Comparison of ENCODE assay signal across 8 cellular contexts in the genomic region with DNA sequence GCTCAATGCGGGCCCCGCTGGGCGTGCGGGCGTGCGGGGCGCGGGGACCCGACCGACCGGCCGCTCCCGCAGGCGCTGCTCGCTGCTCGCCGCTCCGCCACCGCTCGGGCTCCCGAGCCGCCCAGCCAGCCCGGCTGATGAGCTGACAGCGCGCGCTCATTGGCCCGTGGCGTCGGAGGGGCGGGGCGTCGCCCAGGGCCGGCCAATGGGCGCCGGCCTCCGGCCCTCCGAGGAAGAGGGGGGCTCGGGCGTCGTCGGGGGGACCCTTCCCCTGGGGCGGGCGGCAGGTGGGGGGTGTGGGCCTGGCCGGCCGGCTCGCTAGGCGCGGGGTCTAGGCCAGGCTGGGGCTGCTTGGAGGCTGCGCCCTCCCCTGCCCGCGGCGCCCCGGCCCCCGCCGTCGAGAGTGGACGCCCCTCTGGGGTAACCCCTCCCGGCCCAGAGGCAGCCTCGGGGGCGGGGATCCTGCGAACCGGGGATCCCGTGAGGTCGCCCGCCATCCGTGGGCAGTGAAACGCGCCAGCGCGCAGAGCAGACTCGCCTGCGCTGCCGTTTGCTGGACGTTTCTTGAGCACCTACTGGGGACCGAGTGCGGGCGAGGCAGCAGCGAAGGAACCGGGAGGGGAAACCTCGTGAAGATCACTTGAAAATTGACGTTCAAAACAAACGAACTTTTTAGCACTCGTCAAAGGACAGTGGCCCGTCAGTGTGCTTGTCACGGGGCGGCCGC. TPM values are rescaled to one million over a fixed set of nuclear protein-coding genes. Genes with fewer than 3 reads are reported as not detected.
DNase-seq lines count a peak whose midpoint lies in the region; ATAC-seq and TF ChIP-seq lines count a peak whose summit lies in the region.
"Had no signal": no experiment of that assay in that cellular context is flagged by ENCODE, and none has a peak within 500 bp of the region (broad histone marks: within the 10 kb centered on the region; RNA-seq: fewer than 3 reads in every experiment).

A gene (minus strand): TSS at position 111 of the 727 bp plus-strand sequence. CDS start 111 bp downstream, outside the sequence.

- H4K20me1 ChIP-seq in H9 (ENCODE audit: control insufficient read depth, insufficient read depth, insufficient read length), result peaks cover 3% of the 10 kb centered on the region

- no peak within 1 kb of the TSS for H3K56ac ChIP-seq in H9 (ENCODE audit: insufficient read length, low read depth, low read length)

- no peaks in the 10 kb centered on the region for H3K79me2 ChIP-seq in H9 (ENCODE audit: insufficient read depth, low read length)

- peaks cover 2 to 4% of the 10 kb centered on the region in 2 experiments; a peak in 3 of 5 replicates for H3K9me3 Mint-ChIP-seq in H9

- no peak within 1 kb of the TSS for H3K23ac ChIP-seq in H9 (ENCODE audit: insufficient read length, low read depth, low read length)

- H3K79me1 ChIP-seq in H9 (ENCODE audit: insufficient read depth, low read depth, low read length, poor library complexity, severe bottlenecking), result no peaks in the 10 kb centered on the region

- H4K5ac ChIP-seq in H9 (ENCODE audit: insufficient read length, low read depth, low read length), result no peak within 1 kb of the TSS

- H2AFZ ChIP-seq in H9 (ENCODE audit: low read length), result no peak within 1 kb of the TSS

- intact Hi-C loops in left cardiac atrium (cut with DNase I), result no loop called here
- intact Hi-C loops in sigmoid colon (cut with DNase I), result no loop called here

- H2BK5ac ChIP-seq in H9 (ENCODE audit: insufficient read length, low read length), result no peak within 1 kb of the TSS

- H2BK12ac ChIP-seq in H9 (ENCODE audit: insufficient read length, low read depth, low read length), result no peak within 1 kb of the TSS

- DNase-seq in H9, result peak; percentile 84
- peak; percentile 57 for DNase-seq in NOMO-1 treated with DMSO at 0.1 percent for 48 hours (lab: John Stamatoyannopoulos, UW; ENCODE audit: unreplicated experiment)
- DNase-seq in activated gamma-delta T cell (lab: John Stamatoyannopoulos, UW), result peak; percentile 23
- peak; percentile 58 for DNase-seq in left cardiac atrium
- DNase-seq in sigmoid colon, result no peak
- DNase-seq in NCI-H2107 (lab: John Stamatoyannopoulos, UW), result no peak

- no CpG with 5 or more reads among the region's 87 CpGs for WGBS in H9 (ENCODE audit: extremely low coverage, insufficient read length, low lambda C conversion rate)
- WGBS in sigmoid colon, 2 donors, result 3 to 4% methylated on average over 87 of the region's 87 CpGs

- peaks cover 17% of the 10 kb centered on the region; the same call in 1 of the 2 replicates for H3K27me3 ChIP-seq in H9 (ENCODE audit: insufficient read depth, low read length)
- H3K27me3 ChIP-seq in sigmoid colon, result peaks cover 22 to 79% (median 54%) of the 10 kb centered on the region in 3 donors

- no peak within 1 kb of the TSS for H4K91ac ChIP-seq in H9 (ENCODE audit: insufficient read length, low read depth, low read length)

- peaks cover 20 to 47% of the 10 kb centered on the region in 2 experiments for H3K4me1 Mint-ChIP-seq in H9

- peaks cover 0 to 2% (median 0%) of the 10 kb centered on the region in 3 experiments; a peak in 1 of 7 replicates for H3K36me3 Mint-ChIP-seq in H9 (ENCODE audit: insufficient read depth in 1 of 3, low read depth in 3 of 3)

- no peak within 1 kb of the TSS for H4K8ac ChIP-seq in H9 (replicated peaks; ENCODE audit: insufficient read length, low read depth, low read length)

- H2BK15ac ChIP-seq in H9 (ENCODE audit: low read depth, low read length), result no peak within 1 kb of the TSS

- no peak for TF ChIP-seq POLR2A in sigmoid colon (IDR thresholded peaks at IDR 0.05)

- no peaks in the 10 kb centered on the region for H3K23me2 ChIP-seq in H9 (ENCODE audit: insufficient read length, low read depth, low read length, poor library complexity, severe bottlenecking)

- no peaks in the 10 kb centered on the region for H3K4me1 ChIP-seq in H9 (ENCODE audit: insufficient read depth, low read length)
- peaks cover 0 to 20% (median 18%) of the 10 kb centered on the region in 4 donors for H3K4me1 ChIP-seq in sigmoid colon

- H2AK5ac ChIP-seq in H9 (ENCODE audit: insufficient read length, low read length), result no peak within 1 kb of the TSS

- no peak within 1 kb of the TSS for H3K9ac ChIP-seq in H9 (ENCODE audit: extremely low read depth, insufficient read length, low read length)

- H3K27me3 Mint-ChIP-seq in H9 (ENCODE audit: low read depth), result peaks cover 56% of the 10 kb centered on the region

- peak within 1 kb of the TSS in 3 of 4 donors; percentile 10 to 41 (median 33) for H3K4me3 ChIP-seq in sigmoid colon

- H3K4ac ChIP-seq in H9 (ENCODE audit: low read depth, low read length), result no peak within 1 kb of the TSS

- H2BK120ac ChIP-seq in H9 (ENCODE audit: low read depth, low read length, poor library complexity, severe bottlenecking), result no peak within 1 kb of the TSS

- no peak within 1 kb of the TSS for H3T11ph ChIP-seq in H9 (ENCODE audit: low read length)

- no peak within 1 kb of the TSS for H3K14ac ChIP-seq in H9 (ENCODE audit: insufficient read depth, low read length)

- H3K4me3 Mint-ChIP-seq in H9, result peak within 1 kb of the TSS; percentile 55 to 89

- H3K4me2 ChIP-seq in H9 (ENCODE audit: insufficient read depth, insufficient read length, low read length), result peak within 1 kb of the TSS; percentile 71

- H3K27ac ChIP-seq in H9 (ENCODE audit: insufficient read length, low read depth, low read length) (no peak within 1 kb of the TSS), sigmoid colon (peak within 1 kb of the TSS in 1 of 4 donors; percentile 74)
- H3K27ac ChIP-seq: neutrophil had no signal

- ATAC-seq in left cardiac atrium (peak; percentile 78 to 94), GM18873 (IDR thresholded peaks at IDR 0.05; ENCODE audit: low FRiP score, unreplicated experiment) (no peak)

- H3K27ac Mint-ChIP-seq in H9, result peak within 1 kb of the TSS in 1 of 3 experiments; percentile 27; a peak in 1 of 7 replicates

- H3K36me3 ChIP-seq in sigmoid colon, result no peaks in the 10 kb centered on the region
- H3K36me3 ChIP-seq: neutrophil had no signal

- H3K18ac ChIP-seq in H9 (ENCODE audit: insufficient read length, low read depth, low read length), result no peak within 1 kb of the TSS

- no peak within 1 kb of the TSS for H2BK20ac ChIP-seq in H9 (ENCODE audit: low read depth, low read length, poor library complexity, severe bottlenecking)

- no peak for TF ChIP-seq EP300 in sigmoid colon (IDR thresholded peaks at IDR 0.05)

- H3K9me3 ChIP-seq in H9 (ENCODE audit: control insufficient read depth, low read depth, low read length) (no peaks in the 10 kb centered on the region), sigmoid colon (no peaks in the 10 kb centered on the region)
- H3K9me3 ChIP-seq: neutrophil had no signal

- no peak for TF ChIP-seq CTCF in H9 (conservative IDR thresholded peaks at IDR 0.05)
- no peak for TF ChIP-seq CTCF in sigmoid colon (IDR thresholded peaks at IDR 0.05)

RNA-seq across cellular contexts. Expression of the gene that starts here (rescaled TPM):
- total RNA-seq in H9 (2021), result 1.2 and 1.4 TPM in 2 replicates
- total RNA-seq in left cardiac atrium, result 1 to 10 TPM in 1 of 2 donors, under 1 TPM in 1; 0.97 to 3.3 TPM
- under 1 TPM; 0.33 to 0.81 (median 0.46) TPM for total RNA-seq in sigmoid colon
- 1 to 10 TPM in 1 of 3 donors, under 1 TPM in 2; 0.23 to 1.1 (median 0.60) TPM for polyA plus RNA-seq in sigmoid colon

Comparison
In these comparisons a context has a peak if more than half of its experiments do, and no peak if none do; other contexts are left out.
1. DNase-seq: peak in H9 (single experiment), NOMO-1 treated with DMSO at 0.1 percent for 48 hours (single experiment), activated gamma-delta T cell (single experiment) and left cardiac atrium (single experiment); none in sigmoid colon (single experiment) and NCI-H2107 (single experiment).